ENCODE assay signal across 1 cellular context in the genomic region with DNA sequence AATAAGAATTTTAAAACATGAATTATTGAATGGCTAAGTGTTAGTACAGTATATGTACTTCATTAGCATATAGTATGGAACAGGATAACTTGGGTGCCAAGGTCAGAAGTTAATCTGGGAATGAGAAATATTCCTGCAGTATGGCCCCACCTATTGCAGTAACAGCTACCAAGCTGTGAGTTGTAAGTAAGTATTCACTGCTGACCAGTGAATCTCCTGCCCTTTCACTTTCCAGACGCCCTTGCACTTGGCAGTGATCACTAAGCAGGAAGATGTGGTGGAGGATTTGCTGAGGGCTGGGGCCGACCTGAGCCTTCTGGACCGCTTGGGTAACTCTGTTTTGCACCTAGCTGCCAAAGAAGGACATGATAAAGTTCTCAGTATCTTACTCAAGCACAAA.
TF ChIP-seq lines count a peak whose summit lies in the region.

No MANE protein-coding gene starts in this region.

TF ChIP-seq in IMR-90, 13 proteins besides CTCF, POLR2A, EP300 and RAD21:
- no peak for TF ChIP-seq MAZ (IDR thresholded peaks at IDR 0.05; ENCODE audit: borderline replicate concordance, low read depth, low read length)
- no peak for TF ChIP-seq CHD1 (IDR thresholded peaks at IDR 0.05; ENCODE audit: low read depth, low read length)
- TF ChIP-seq RFX5 (IDR thresholded peaks at IDR 0.05; ENCODE audit: low read depth, low read length) = no peak
- TF ChIP-seq BHLHE40 (IDR thresholded peaks at IDR 0.05; ENCODE audit: low read depth, low read length) = no peak
- TF ChIP-seq FOS (IDR thresholded peaks at IDR 0.05; ENCODE audit: low read depth, low read length) = no peak
- no peak for TF ChIP-seq RCOR1 (IDR thresholded peaks at IDR 0.05; ENCODE audit: insufficient replicate concordance, low read length)
- no peak for TF ChIP-seq NFE2L2 (IDR thresholded peaks at IDR 0.05; ENCODE audit: low read depth, low read length)
- TF ChIP-seq, protein P1, sequence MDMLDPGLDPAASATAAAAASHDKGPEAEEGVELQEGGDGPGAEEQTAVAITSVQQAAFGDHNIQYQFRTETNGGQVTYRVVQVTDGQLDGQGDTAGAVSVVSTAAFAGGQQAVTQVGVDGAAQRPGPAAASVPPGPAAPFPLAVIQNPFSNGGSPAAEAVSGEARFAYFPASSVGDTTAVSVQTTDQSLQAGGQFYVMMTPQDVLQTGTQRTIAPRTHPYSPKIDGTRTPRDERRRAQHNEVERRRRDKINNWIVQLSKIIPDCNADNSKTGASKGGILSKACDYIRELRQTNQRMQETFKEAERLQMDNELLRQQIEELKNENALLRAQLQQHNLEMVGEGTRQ (IDR thresholded peaks at IDR 0.05; ENCODE audit: low read depth, low read length) = no peak
- no peak for TF ChIP-seq MXI1 (IDR thresholded peaks at IDR 0.05; ENCODE audit: borderline replicate concordance, low read depth, low read length)
- TF ChIP-seq CEBPB (IDR thresholded peaks at IDR 0.05; ENCODE audit: low read depth, low read length) = no peak
- TF ChIP-seq, protein P2, sequence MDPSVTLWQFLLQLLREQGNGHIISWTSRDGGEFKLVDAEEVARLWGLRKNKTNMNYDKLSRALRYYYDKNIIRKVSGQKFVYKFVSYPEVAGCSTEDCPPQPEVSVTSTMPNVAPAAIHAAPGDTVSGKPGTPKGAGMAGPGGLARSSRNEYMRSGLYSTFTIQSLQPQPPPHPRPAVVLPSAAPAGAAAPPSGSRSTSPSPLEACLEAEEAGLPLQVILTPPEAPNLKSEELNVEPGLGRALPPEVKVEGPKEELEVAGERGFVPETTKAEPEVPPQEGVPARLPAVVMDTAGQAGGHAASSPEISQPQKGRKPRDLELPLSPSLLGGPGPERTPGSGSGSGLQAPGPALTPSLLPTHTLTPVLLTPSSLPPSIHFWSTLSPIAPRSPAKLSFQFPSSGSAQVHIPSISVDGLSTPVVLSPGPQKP (IDR thresholded peaks at IDR 0.05; ENCODE audit: borderline replicate concordance, low read depth, low read length) = no peak
- TF ChIP-seq MAFK (IDR thresholded peaks at IDR 0.05; ENCODE audit: low read depth, low read length) = no peak
- TF ChIP-seq SMC3 (IDR thresholded peaks at IDR 0.05; ENCODE audit: low read depth, low read length) = no peak
